8 cellular contexts compared by ENCODE assay signal in genomic region chr15:44712108-44713005, GRCh38. TPM values are rescaled to one million over a fixed set of nuclear protein-coding genes. Genes with fewer than 3 reads are reported as not detected.
DNase-seq lines count a peak whose midpoint lies in the region; ATAC-seq and TF ChIP-seq lines count a peak whose summit lies in the region.

No MANE protein-coding gene starts in this region.

- TF ChIP-seq CTCF in fibroblast of villous mesenchyme (IDR thresholded peaks at IDR 0.05; ENCODE audit: insufficient read depth, low read depth, low read length): no peak
- TF ChIP-seq CTCF in nephron (IDR thresholded peaks at IDR 0.05; ENCODE audit: unreplicated experiment in 3 of 3): no peak
- no peak for TF ChIP-seq CTCF in type B pancreatic cell (conservative IDR thresholded peaks at IDR 0.05)

- peak; percentile 1 for ATAC-seq in HG03571 (IDR thresholded peaks at IDR 0.05; ENCODE audit: unreplicated experiment)
- no peak for ATAC-seq in GM18858 (IDR thresholded peaks at IDR 0.05; ENCODE audit: unreplicated experiment)

- H3K36me3 Mint-ChIP-seq in nephron (ENCODE audit: low read depth) (peaks cover 14% of the 10 kb centered on the region), type B pancreatic cell (peaks cover 16% of the 10 kb centered on the region)

- H3K27ac Mint-ChIP-seq in nephron: peak overlapping the region; percentile 93 to 99 (median 99)
- peak overlapping the region; percentile 99 for H3K27ac Mint-ChIP-seq in type B pancreatic cell

- H3K9me3 Mint-ChIP-seq in nephron: no peaks in the 10 kb centered on the region
- no peaks in the 10 kb centered on the region for H3K9me3 Mint-ChIP-seq in type B pancreatic cell

- H3K27me3 Mint-ChIP-seq in nephron (ENCODE audit: low read depth): no peaks in the 10 kb centered on the region
- no peaks in the 10 kb centered on the region for H3K27me3 Mint-ChIP-seq in type B pancreatic cell

- peaks cover 22% of the 10 kb centered on the region for H3K4me1 Mint-ChIP-seq in nephron
- H3K4me1 Mint-ChIP-seq in type B pancreatic cell (ENCODE audit: unreplicated experiment): peaks cover 15% of the 10 kb centered on the region

- H3K4me3 Mint-ChIP-seq in nephron (peak overlapping the region; percentile 98 to 99 (median 99)), type B pancreatic cell (peak overlapping the region; percentile 100)

- DNase-seq in DMS79 treated with DMSO at 0.1 percent for 48 hours (lab: John Stamatoyannopoulos, UW) (peak; percentile 66), RPMI8226 (peak; percentile 90), fibroblast of villous mesenchyme (ENCODE audit: low read depth) (peak; percentile 94), type B pancreatic cell (ENCODE audit: extremely low spot score, unreplicated experiment) (no peak)
- peak in 3 of 4 experiments; percentile 23 to 42 (median 33) for DNase-seq in activated naive CD4-positive, alpha-beta T cell (lab: John Stamatoyannopoulos, UW)

- H3K4me3 ChIP-seq in fibroblast of villous mesenchyme (ENCODE audit: low read depth, low read length): peak overlapping the region; percentile 97

RNA-seq across cellular contexts. Expression of gene B2M, which starts 1.0 kb away (rescaled TPM):
- total RNA-seq in fibroblast of villous mesenchyme (2,255 and 2,821 TPM in 2 replicates), type B pancreatic cell (ENCODE audit: low replicate concordance) (400 and 519 TPM in 2 replicates)

RNA-seq across cellular contexts. Expression of gene PATL2, which starts 1.2 kb away (rescaled TPM):
- total RNA-seq in fibroblast of villous mesenchyme (0.86 and 0.97 TPM in 2 replicates), type B pancreatic cell (ENCODE audit: low replicate concordance) (1.0 and 1.2 TPM in 2 replicates)

RNA-seq across cellular contexts. Expression of gene TRIM69, which starts 24.0 kb away (rescaled TPM):
- total RNA-seq in fibroblast of villous mesenchyme (6.4 and 13.4 TPM in 2 replicates), type B pancreatic cell (ENCODE audit: low replicate concordance) (24.9 and 30.9 TPM in 2 replicates)

RNA-seq across cellular contexts. Expression of gene SPG11, which starts 48.9 kb away (rescaled TPM):
- total RNA-seq in fibroblast of villous mesenchyme (75.4 and 80.7 TPM in 2 replicates), type B pancreatic cell (ENCODE audit: low replicate concordance) (75.5 and 80.4 TPM in 2 replicates)
